Comparison of ENCODE assay signal across 1 cellular context in the genomic region with DNA sequence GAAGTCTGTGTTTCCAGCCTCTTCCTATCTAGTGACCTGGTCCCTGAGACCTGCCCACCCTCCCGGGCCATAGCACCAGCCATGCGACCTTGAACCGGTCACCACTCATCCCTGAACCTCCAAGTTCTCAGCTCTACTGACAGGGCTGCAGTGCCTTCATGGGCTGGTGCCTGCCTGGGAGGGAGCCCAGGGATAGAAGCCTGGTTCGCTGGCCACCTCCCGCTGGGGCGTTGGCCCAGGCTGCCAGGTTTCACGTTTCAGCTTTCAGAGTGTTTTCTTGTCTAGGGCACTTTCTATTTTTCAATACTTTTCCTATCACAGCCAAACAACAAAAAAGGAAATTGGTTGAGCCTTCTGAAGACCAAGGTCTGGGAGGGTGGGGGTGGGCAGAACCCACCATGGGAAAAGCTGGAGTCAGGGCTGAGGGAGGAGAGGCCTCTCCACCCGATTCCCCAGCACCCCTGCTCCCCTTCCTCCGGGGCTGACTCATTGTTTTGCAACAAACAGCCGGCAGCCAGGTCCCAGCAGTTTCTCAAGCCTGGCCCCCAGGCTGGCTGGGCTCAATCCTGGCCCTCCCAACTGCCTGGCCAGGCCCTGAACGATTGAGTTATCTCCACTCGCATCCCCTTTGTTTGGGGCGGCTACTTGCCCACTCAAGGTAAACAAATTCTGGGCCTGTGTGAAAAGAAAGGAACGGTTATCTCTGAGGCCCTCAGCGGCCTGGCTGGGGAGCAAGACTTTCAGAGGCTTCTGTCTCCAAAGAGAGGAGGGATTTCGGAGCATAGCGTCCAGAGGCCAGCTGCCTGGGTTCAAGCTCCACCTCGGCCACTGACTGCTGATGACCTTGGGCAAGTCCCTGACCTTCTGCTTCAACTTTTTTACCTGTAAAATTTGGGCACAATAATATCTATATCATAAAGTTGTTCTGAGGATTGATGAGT.
TF ChIP-seq lines count a peak whose summit lies in the region.

No MANE protein-coding gene starts in this region.

TF ChIP-seq in HEK293, 187 proteins besides CTCF, POLR2A, EP300 and RAD21 (continued from another document and continues in another):
- TF ChIP-seq, protein P1, sequence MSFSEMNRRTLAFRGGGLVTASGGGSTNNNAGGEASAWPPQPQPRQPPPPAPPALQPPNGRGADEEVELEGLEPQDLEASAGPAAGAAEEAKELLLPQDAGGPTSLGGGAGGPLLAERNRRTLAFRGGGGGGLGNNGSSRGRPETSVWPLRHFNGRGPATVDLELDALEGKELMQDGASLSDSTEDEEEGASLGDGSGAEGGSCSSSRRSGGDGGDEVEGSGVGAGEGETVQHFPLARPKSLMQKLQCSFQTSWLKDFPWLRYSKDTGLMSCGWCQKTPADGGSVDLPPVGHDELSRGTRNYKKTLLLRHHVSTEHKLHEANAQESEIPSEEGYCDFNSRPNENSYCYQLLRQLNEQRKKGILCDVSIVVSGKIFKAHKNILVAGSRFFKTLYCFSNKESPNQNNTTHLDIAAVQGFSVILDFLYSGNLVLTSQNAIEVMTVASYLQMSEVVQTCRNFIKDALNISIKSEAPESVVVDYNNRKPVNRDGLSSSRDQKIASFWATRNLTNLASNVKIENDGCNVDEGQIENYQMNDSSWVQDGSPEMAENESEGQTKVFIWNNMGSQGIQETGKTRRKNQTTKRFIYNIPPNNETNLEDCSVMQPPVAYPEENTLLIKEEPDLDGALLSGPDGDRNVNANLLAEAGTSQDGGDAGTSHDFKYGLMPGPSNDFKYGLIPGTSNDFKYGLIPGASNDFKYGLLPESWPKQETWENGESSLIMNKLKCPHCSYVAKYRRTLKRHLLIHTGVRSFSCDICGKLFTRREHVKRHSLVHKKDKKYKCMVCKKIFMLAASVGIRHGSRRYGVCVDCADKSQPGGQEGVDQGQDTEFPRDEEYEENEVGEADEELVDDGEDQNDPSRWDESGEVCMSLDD (tag by site-specific recombination; IDR thresholded peaks at IDR 0.05), result 0 out of 2 replicates have a peak, but pooled peaks have one; percentile 28
- TF ChIP-seq, protein P2, sequence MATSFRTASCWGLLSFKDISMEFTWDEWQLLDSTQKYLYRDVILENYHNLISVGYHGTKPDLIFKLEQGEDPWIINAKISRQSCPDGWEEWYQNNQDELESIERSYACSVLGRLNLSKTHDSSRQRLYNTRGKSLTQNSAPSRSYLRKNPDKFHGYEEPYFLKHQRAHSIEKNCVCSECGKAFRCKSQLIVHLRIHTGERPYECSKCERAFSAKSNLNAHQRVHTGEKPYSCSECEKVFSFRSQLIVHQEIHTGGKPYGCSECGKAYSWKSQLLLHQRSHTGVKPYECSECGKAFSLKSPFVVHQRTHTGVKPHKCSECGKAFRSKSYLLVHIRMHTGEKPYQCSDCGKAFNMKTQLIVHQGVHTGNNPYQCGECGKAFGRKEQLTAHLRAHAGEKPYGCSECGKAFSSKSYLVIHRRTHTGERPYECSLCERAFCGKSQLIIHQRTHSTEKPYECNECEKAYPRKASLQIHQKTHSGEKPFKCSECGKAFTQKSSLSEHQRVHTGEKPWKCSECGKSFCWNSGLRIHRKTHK (tag by site-specific recombination; IDR thresholded peaks at IDR 0.05), result no peak
- TF ChIP-seq ZBTB17 (tag by site-specific recombination; IDR thresholded peaks at IDR 0.05) (peak; percentile 92), ZNF221 (tag by site-specific recombination; IDR thresholded peaks at IDR 0.05; ENCODE audit: borderline replicate concordance) (no peak), ZNF660 (tag by site-specific recombination; IDR thresholded peaks at IDR 0.05) (0 out of 2 replicates have a peak, but pooled peaks have one; percentile 15), ZNF501 (tag by site-specific recombination; IDR thresholded peaks at IDR 0.05) (no peak), ZNF426 (tag by site-specific recombination; IDR thresholded peaks at IDR 0.05) (no peak), ZBTB8A (tag by site-specific recombination; IDR thresholded peaks at IDR 0.05) (peak; percentile 73), IKZF3 (tag by site-specific recombination; IDR thresholded peaks at IDR 0.05) (0 out of 2 replicates have a peak, but pooled peaks have one; percentile 57), KLF1 (tag by site-specific recombination; IDR thresholded peaks at IDR 0.05) (peak; percentile 21; the same call in 1 of the 2 replicates), YY2 (tag by site-specific recombination; IDR thresholded peaks at IDR 0.05) (no peak), ZNF664 (tag by site-specific recombination; IDR thresholded peaks at IDR 0.05) (no peak), ZBTB20 (tag by site-specific recombination; IDR thresholded peaks at IDR 0.05) (peak; percentile 55), ZNF521 (tag by site-specific recombination; IDR thresholded peaks at IDR 0.05) (no peak), SP3 (tag by site-specific recombination; IDR thresholded peaks at IDR 0.05) (0 out of 2 replicates have a peak, but pooled peaks have one; percentile 22), ZSCAN30 (tag by site-specific recombination; IDR thresholded peaks at IDR 0.05) (0 out of 2 replicates have a peak, but pooled peaks have one; percentile 49), ZIC2 (tag by site-specific recombination; IDR thresholded peaks at IDR 0.05) (peak; percentile 75), GLIS1 (tag by site-specific recombination; IDR thresholded peaks at IDR 0.05) (peak; percentile 64), HOXA7 (CRISPR knock-in tag; IDR thresholded peaks at IDR 0.05; ENCODE audit: borderline replicate concordance) (no peak), ZNF341 (tag by site-specific recombination; IDR thresholded peaks at IDR 0.05; ENCODE audit: low read depth) (peak; percentile 72; the same call in 1 of the 2 replicates), ZNF777 (tag by site-specific recombination; IDR thresholded peaks at IDR 0.05; ENCODE audit: borderline replicate concordance) (no peak)
- TF ChIP-seq, protein P3, sequence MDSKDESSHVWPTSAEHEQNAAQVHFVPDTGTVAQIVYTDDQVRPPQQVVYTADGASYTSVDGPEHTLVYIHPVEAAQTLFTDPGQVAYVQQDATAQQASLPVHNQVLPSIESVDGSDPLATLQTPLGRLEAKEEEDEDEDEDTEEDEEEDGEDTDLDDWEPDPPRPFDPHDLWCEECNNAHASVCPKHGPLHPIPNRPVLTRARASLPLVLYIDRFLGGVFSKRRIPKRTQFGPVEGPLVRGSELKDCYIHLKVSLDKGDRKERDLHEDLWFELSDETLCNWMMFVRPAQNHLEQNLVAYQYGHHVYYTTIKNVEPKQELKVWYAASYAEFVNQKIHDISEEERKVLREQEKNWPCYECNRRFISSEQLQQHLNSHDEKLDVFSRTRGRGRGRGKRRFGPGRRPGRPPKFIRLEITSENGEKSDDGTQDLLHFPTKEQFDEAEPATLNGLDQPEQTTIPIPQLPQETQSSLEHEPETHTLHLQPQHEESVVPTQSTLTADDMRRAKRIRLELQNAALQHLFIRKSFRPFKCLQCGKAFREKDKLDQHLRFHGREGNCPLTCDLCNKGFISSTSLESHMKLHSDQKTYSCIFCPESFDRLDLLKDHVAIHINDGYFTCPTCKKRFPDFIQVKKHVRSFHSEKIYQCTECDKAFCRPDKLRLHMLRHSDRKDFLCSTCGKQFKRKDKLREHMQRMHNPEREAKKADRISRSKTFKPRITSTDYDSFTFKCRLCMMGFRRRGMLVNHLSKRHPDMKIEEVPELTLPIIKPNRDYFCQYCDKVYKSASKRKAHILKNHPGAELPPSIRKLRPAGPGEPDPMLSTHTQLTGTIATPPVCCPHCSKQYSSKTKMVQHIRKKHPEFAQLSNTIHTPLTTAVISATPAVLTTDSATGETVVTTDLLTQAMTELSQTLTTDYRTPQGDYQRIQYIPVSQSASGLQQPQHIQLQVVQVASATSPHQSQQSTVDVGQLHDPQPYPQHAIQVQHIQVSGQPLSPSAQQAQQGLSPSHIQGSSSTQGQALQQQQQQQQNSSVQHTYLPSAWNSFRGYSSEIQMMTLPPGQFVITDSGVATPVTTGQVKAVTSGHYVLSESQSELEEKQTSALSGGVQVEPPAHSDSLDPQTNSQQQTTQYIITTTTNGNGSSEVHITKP (tag by site-specific recombination; IDR thresholded peaks at IDR 0.05), result peak; percentile 70
- TF ChIP-seq, protein P4, sequence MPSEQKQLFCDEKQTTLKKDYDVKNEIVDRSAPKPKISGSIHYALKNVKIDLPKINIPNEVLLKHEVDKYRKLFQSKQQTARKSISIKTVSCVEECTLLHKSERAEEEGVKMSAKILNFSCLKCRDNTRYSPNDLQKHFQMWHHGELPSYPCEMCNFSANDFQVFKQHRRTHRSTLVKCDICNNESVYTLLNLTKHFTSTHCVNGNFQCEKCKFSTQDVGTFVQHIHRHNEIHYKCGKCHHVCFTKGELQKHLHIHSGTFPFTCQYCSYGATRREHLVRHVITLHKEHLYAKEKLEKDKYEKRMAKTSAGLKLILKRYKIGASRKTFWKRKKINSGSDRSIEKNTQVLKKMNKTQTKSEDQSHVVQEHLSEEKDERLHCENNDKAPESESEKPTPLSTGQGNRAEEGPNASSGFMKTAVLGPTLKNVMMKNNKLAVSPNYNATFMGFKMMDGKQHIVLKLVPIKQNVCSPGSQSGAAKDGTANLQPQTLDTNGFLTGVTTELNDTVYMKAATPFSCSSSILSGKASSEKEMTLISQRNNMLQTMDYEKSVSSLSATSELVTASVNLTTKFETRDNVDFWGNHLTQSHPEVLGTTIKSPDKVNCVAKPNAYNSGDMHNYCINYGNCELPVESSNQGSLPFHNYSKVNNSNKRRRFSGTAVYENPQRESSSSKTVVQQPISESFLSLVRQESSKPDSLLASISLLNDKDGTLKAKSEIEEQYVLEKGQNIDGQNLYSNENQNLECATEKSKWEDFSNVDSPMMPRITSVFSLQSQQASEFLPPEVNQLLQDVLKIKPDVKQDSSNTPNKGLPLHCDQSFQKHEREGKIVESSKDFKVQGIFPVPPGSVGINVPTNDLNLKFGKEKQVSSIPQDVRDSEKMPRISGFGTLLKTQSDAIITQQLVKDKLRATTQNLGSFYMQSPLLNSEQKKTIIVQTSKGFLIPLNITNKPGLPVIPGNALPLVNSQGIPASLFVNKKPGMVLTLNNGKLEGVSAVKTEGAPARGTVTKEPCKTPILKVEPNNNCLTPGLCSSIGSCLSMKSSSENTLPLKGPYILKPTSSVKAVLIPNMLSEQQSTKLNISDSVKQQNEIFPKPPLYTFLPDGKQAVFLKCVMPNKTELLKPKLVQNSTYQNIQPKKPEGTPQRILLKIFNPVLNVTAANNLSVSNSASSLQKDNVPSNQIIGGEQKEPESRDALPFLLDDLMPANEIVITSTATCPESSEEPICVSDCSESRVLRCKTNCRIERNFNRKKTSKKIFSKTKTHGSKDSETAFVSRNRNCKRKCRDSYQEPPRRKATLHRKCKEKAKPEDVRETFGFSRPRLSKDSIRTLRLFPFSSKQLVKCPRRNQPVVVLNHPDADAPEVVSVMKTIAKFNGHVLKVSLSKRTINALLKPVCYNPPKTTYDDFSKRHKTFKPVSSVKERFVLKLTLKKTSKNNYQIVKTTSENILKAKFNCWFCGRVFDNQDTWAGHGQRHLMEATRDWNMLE (tag by site-specific recombination; conservative IDR thresholded peaks at IDR 0.05; ENCODE audit: low read depth), result peak; percentile 16; the same call in 1 of the 2 replicates
- TF ChIP-seq, protein P5, sequence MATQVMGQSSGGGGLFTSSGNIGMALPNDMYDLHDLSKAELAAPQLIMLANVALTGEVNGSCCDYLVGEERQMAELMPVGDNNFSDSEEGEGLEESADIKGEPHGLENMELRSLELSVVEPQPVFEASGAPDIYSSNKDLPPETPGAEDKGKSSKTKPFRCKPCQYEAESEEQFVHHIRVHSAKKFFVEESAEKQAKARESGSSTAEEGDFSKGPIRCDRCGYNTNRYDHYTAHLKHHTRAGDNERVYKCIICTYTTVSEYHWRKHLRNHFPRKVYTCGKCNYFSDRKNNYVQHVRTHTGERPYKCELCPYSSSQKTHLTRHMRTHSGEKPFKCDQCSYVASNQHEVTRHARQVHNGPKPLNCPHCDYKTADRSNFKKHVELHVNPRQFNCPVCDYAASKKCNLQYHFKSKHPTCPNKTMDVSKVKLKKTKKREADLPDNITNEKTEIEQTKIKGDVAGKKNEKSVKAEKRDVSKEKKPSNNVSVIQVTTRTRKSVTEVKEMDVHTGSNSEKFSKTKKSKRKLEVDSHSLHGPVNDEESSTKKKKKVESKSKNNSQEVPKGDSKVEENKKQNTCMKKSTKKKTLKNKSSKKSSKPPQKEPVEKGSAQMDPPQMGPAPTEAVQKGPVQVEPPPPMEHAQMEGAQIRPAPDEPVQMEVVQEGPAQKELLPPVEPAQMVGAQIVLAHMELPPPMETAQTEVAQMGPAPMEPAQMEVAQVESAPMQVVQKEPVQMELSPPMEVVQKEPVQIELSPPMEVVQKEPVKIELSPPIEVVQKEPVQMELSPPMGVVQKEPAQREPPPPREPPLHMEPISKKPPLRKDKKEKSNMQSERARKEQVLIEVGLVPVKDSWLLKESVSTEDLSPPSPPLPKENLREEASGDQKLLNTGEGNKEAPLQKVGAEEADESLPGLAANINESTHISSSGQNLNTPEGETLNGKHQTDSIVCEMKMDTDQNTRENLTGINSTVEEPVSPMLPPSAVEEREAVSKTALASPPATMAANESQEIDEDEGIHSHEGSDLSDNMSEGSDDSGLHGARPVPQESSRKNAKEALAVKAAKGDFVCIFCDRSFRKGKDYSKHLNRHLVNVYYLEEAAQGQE (tag by site-specific recombination; IDR thresholded peaks at IDR 0.05), result no peak
- TF ChIP-seq, protein P6, sequence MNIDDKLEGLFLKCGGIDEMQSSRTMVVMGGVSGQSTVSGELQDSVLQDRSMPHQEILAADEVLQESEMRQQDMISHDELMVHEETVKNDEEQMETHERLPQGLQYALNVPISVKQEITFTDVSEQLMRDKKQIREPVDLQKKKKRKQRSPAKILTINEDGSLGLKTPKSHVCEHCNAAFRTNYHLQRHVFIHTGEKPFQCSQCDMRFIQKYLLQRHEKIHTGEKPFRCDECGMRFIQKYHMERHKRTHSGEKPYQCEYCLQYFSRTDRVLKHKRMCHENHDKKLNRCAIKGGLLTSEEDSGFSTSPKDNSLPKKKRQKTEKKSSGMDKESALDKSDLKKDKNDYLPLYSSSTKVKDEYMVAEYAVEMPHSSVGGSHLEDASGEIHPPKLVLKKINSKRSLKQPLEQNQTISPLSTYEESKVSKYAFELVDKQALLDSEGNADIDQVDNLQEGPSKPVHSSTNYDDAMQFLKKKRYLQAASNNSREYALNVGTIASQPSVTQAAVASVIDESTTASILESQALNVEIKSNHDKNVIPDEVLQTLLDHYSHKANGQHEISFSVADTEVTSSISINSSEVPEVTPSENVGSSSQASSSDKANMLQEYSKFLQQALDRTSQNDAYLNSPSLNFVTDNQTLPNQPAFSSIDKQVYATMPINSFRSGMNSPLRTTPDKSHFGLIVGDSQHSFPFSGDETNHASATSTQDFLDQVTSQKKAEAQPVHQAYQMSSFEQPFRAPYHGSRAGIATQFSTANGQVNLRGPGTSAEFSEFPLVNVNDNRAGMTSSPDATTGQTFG (tag by site-specific recombination; IDR thresholded peaks at IDR 0.05; ENCODE audit: borderline replicate concordance), result no peak
- TF ChIP-seq, protein P7, sequence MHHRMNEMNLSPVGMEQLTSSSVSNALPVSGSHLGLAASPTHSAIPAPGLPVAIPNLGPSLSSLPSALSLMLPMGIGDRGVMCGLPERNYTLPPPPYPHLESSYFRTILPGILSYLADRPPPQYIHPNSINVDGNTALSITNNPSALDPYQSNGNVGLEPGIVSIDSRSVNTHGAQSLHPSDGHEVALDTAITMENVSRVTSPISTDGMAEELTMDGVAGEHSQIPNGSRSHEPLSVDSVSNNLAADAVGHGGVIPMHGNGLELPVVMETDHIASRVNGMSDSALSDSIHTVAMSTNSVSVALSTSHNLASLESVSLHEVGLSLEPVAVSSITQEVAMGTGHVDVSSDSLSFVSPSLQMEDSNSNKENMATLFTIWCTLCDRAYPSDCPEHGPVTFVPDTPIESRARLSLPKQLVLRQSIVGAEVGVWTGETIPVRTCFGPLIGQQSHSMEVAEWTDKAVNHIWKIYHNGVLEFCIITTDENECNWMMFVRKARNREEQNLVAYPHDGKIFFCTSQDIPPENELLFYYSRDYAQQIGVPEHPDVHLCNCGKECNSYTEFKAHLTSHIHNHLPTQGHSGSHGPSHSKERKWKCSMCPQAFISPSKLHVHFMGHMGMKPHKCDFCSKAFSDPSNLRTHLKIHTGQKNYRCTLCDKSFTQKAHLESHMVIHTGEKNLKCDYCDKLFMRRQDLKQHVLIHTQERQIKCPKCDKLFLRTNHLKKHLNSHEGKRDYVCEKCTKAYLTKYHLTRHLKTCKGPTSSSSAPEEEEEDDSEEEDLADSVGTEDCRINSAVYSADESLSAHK (tag by site-specific recombination; IDR thresholded peaks at IDR 0.05), result peak; percentile 81
